Comparison of ENCODE assay signal across 21 cellular contexts in genomic region chr2:134764164-134764563, GRCh38. TPM values are rescaled to one million over a fixed set of nuclear protein-coding genes. Genes with fewer than 3 reads are reported as not detected.
"Had no signal": no experiment of that assay in that cellular context is flagged by ENCODE, and none has a peak within 500 bp of the region (broad histone marks: within the 10 kb centered on the region; RNA-seq: fewer than 3 reads in every experiment).

No MANE protein-coding gene starts in this region.

- H3K27ac ChIP-seq: coronary artery, gastrocnemius medialis, right atrium auricular region, sigmoid colon, skin epidermis, stomach had no signal

- H3K4me3 Mint-ChIP-seq: endodermal cell, mesothelial cell of epicardium, natural killer cell, neural crest cell had no signal

- H3K27ac Mint-ChIP-seq: endodermal cell, mesothelial cell of epicardium, natural killer cell had no signal

- ATAC-seq: gastrocnemius medialis, left colon, natural killer cell had no signal

- H3K4me1 Mint-ChIP-seq: endodermal cell, mesothelial cell of epicardium, natural killer cell, neural crest cell had no signal

- H3K9me3 ChIP-seq: gastrocnemius medialis, right atrium auricular region, sigmoid colon, stomach had no signal

- H3K4me3 ChIP-seq: coronary artery, gastrocnemius medialis, right atrium auricular region, sigmoid colon, skin epidermis, stomach had no signal

- H3K4me1 ChIP-seq: gastrocnemius medialis, right atrium auricular region, sigmoid colon, stomach had no signal

- H3K36me3 Mint-ChIP-seq: mesothelial cell of epicardium, natural killer cell had no signal

- H3K27me3 ChIP-seq: gastrocnemius medialis, right atrium auricular region, sigmoid colon, stomach had no signal

- H3K36me3 ChIP-seq: gastrocnemius medialis, right atrium auricular region, sigmoid colon, stomach had no signal

- DNase-seq: effector CD4-positive, alpha-beta T cell; endodermal cell; gastrocnemius medialis; glutamatergic neuron; left colon; mammary epithelial cell; natural killer cell; sigmoid colon; stimulated activated CD4-positive, alpha-beta T cell treated with anti-CD3 and anti-CD28 coated beads, Interleukin-12 subunit alpha, Interleukin-12 subunit beta, amount 100 ng/mL, for 4 hours; stimulated activated naive CD4-positive, alpha-beta T cell; stomach; substantia nigra; trophoblast cell had no signal

RNA-seq across cellular contexts. Expression of gene TMEM163, which starts 45.4 kb away (rescaled TPM):
- total RNA-seq: fibroblast of villous mesenchyme, gastrocnemius medialis, mammary epithelial cell, myocyte, osteocyte had no signal
